Comparison of ENCODE assay signal across 13 cellular contexts in the genomic region with DNA sequence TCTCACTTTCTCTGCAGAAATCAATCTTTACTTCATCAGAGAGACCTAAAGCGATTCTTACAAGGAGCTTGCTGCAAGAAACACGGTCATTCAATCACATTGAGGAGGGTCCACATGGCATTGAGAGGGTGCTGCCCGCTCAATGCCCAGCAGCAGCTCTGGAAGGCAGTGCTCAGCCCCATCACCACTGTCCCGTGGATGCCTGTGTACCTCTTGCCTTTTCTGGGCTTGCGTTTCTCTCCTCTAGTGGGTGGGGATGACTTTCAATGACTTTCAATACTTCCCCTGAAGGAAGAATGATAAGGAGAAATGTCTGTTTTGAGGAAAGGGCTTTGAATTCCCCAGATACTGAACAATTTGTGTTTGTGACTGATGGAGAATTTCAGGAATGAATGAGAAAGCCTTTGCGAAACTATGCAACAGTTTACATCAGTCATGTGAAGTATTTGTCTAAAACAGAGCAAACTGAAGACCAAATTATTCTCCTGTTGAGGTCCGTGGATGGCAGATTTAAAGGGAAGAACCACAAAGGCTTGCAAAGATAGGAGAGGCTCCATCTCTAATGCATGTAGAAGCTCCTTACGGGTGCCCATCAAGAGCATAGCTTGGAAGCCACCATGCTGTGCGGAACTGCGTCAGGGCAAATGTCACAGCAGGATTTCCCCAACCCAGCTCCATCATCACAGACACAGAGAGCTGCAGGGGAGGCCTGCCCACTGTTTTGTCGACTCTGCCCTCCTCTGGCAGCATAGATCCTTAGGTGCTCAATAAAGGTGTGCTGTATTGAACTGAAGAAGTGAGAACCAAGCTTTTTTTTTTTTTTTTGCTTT. TPM values are rescaled to one million over a fixed set of nuclear protein-coding genes. Genes with fewer than 3 reads are reported as not detected.
DNase-seq lines count a peak whose midpoint lies in the region; ATAC-seq and TF ChIP-seq lines count a peak whose summit lies in the region.
"Had no signal": no experiment of that assay in that cellular context is flagged by ENCODE, and none has a peak within 500 bp of the region (broad histone marks: within the 10 kb centered on the region; RNA-seq: fewer than 3 reads in every experiment).

No MANE protein-coding gene starts in this region.

- no peaks in the 10 kb centered on the region for H3K9me3 ChIP-seq in heart left ventricle
- no peaks in the 10 kb centered on the region for H3K9me3 ChIP-seq in lower lobe of right lung
- no peaks in the 10 kb centered on the region for H3K9me3 ChIP-seq in upper lobe of right lung
- H3K9me3 ChIP-seq: A549 had no signal

- 80 to 86% (median 82%) methylated on average over 11 of the region's 11 CpGs for WGBS in heart left ventricle, 4 donors

- H3K4me3 Mint-ChIP-seq in T-cell = no peak overlapping the region
- H3K4me3 Mint-ChIP-seq: stimulated activated naive B cell treated with anti-CD40 and anti-IgM and Interleukin-4, amounts not matched to agents 10 μg/mL and 1 μg/mL and 100 μg/mL, for 72 hours had no signal

- TF ChIP-seq CTCF in heart left ventricle (IDR thresholded peaks at IDR 0.05) (no peak), coronary artery (IDR thresholded peaks at IDR 0.05) (no peak), lower lobe of right lung (IDR thresholded peaks at IDR 0.05) (no peak), upper lobe of right lung (IDR thresholded peaks at IDR 0.05) (no peak)

- H3K27ac ChIP-seq in heart left ventricle (peak overlapping the region; percentile 47 to 98 (median 94)), coronary artery (peak overlapping the region; percentile 81 to 98), lower lobe of right lung (peak overlapping the region; percentile 81), upper lobe of right lung (peak overlapping the region; percentile 78)
- H3K27ac ChIP-seq: A549 had no signal

- no peaks in the 10 kb centered on the region for H3K36me3 Mint-ChIP-seq in T-cell
- H3K36me3 Mint-ChIP-seq: stimulated activated naive B cell treated with anti-CD40 and anti-IgM and Interleukin-4, amounts not matched to agents 10 μg/mL and 1 μg/mL and 100 μg/mL, for 72 hours had no signal

- H3K27me3 ChIP-seq in heart left ventricle (no peaks in the 10 kb centered on the region), lower lobe of right lung (ENCODE audit: low read depth) (no peaks in the 10 kb centered on the region), upper lobe of right lung (no peaks in the 10 kb centered on the region)

- intact Hi-C loops in heart left ventricle (cut with DNase I) (loop anchor here in 2 of 10 donors (5.0 to 10.0 kb wide), 3 partner anchors 62 to 1319 kb away; no protein-coding TSS in a partner anchor), cardiac septum (cut with DNase I) (loop anchor here (5.0 kb wide), 1 partner anchor 62 kb away; no protein-coding TSS in a partner anchor), lower lobe of right lung (cut with DNase I) (no loop called here), upper lobe of right lung (cut with DNase I) (no loop called here)

- peaks cover 0 to 58% (median 41%) of the 10 kb centered on the region in 9 donors for H3K36me3 ChIP-seq in heart left ventricle
- peaks cover 49% of the 10 kb centered on the region for H3K36me3 ChIP-seq in lower lobe of right lung
- H3K36me3 ChIP-seq in upper lobe of right lung = peaks cover 13% of the 10 kb centered on the region

- POLR2A ChIA-PET in T-cell (lab: Charles Lee) = interaction anchor here in 1 of 2 donors (0.6 kb wide), 1 partner anchor 672 kb away, joined by 3 read pairs; no protein-coding TSS in a partner anchor

- no peak overlapping the region for H3K4me3 ChIP-seq in heart left ventricle
- H3K4me3 ChIP-seq in coronary artery = no peak overlapping the region
- H3K4me3 ChIP-seq in lower lobe of right lung = no peak overlapping the region
- H3K4me3 ChIP-seq in upper lobe of right lung = no peak overlapping the region
- H3K4me3 ChIP-seq: A549 had no signal

- peaks cover 16 to 22% (median 19%) of the 10 kb centered on the region in 3 donors for H3K4me1 Mint-ChIP-seq in T-cell

- H3K4me1 ChIP-seq in heart left ventricle (peaks cover 13 to 96% (median 82%) of the 10 kb centered on the region in 12 donors), lower lobe of right lung (peaks cover 77% of the 10 kb centered on the region), upper lobe of right lung (peaks cover 73% of the 10 kb centered on the region)
- H3K4me1 ChIP-seq: A549 had no signal

- CTCF ChIA-PET in T-cell (lab: Charles Lee) = interaction anchor here (0.5 to 0.6 kb wide), 4 partner anchors 77 to 1784 kb away, joined by 3 to 4 read pairs (median 4); no protein-coding TSS in a partner anchor

- DNase-seq in heart left ventricle (peak in 2 of 5 donors; percentile 4 to 22), cardiac septum (ENCODE audit: low spot score) (no peak), coronary artery (ENCODE audit: low spot score) (peak; percentile 70), lower lobe of right lung (no peak), upper lobe of right lung (no peak), T-cell (no peak)
- DNase-seq: cerebellar nuclear complex; NCI-H1092 treated with DMSO at 0.1 percent for 48 hours; NK-92 treated with Interleukin-12 subunit alpha and Interleukin-12 subunit beta, amount 100 ng/mL, for 24 hours; stimulated activated naive B cell treated with anti-CD40 and anti-IgM and Interleukin-4, amounts not matched to agents 10 μg/mL and 1 μg/mL and 100 μg/mL, for 72 hours had no signal

- H3K27me3 Mint-ChIP-seq in T-cell = peaks cover 0 to 6% of the 10 kb centered on the region in 2 donors

- H3K9me3 Mint-ChIP-seq in T-cell = no peaks in the 10 kb centered on the region
- H3K9me3 Mint-ChIP-seq: stimulated activated naive B cell treated with anti-CD40 and anti-IgM and Interleukin-4, amounts not matched to agents 10 μg/mL and 1 μg/mL and 100 μg/mL, for 72 hours had no signal

- H3K27ac Mint-ChIP-seq in T-cell = no peak overlapping the region

- TF ChIP-seq POLR2A in heart left ventricle (IDR thresholded peaks at IDR 0.05) = no peak

- ATAC-seq in heart left ventricle = no peak
- no peak for ATAC-seq in lower lobe of right lung
- ATAC-seq in upper lobe of right lung = no peak
- ATAC-seq in GM21447 (IDR thresholded peaks at IDR 0.05; ENCODE audit: unreplicated experiment) = no peak
- ATAC-seq in T-cell (replicated peaks in 1 of 4) = no peak
- ATAC-seq in HG03521 (IDR thresholded peaks at IDR 0.05; ENCODE audit: unreplicated experiment) = no peak
- ATAC-seq: A549; stimulated activated naive B cell treated with anti-CD40 and anti-IgM and Interleukin-4, amounts not matched to agents 10 μg/mL and 1 μg/mL and 100 μg/mL, for 72 hours had no signal

RNA-seq across cellular contexts. Expression of gene ZNF22, which starts 6.6 kb away (rescaled TPM):
- total RNA-seq in heart left ventricle = 10 to 100 TPM; 12.7 to 16.8 (median 14.6) TPM
- 10 to 100 TPM; 12.6 to 17.5 TPM for polyA plus RNA-seq in heart left ventricle
- total RNA-seq in cardiac septum = 14.9 TPM
- total RNA-seq in lower lobe of right lung = 22.1 TPM
- 26.9 TPM for total RNA-seq in upper lobe of right lung
- 10 to 100 TPM; 18.4 to 27.5 (median 21.1) TPM for total RNA-seq in T-cell

RNA-seq across cellular contexts. Expression of gene DEPP1, which starts 15.5 kb away (rescaled TPM):
- 10 to 100 TPM; 11.0 to 76.5 (median 22.7) TPM for total RNA-seq in heart left ventricle
- polyA plus RNA-seq in heart left ventricle = 10 to 100 TPM; 19.1 to 37.9 TPM
- 45.5 TPM for total RNA-seq in cardiac septum
- total RNA-seq in lower lobe of right lung = 108 TPM
- 160 TPM for total RNA-seq in upper lobe of right lung
- under 1 TPM in 3 of 5 donors, not detected in 2; 0.30 to 0.66 (median 0.35) TPM for total RNA-seq in T-cell

RNA-seq across cellular contexts. Expression of gene RASSF4, which starts 34.5 kb away (rescaled TPM):
- total RNA-seq in heart left ventricle (100 to 1,000 TPM in 4 of 9 donors, 10 to 100 TPM in 5; 64.4 to 125 (median 89.5) TPM), cardiac septum (47.5 TPM), lower lobe of right lung (49.0 TPM), upper lobe of right lung (40.9 TPM), T-cell (1 to 10 TPM in 4 of 5 donors, under 1 TPM in 1; 0.55 to 2.8 (median 1.7) TPM)
- 10 to 100 TPM; 48.3 to 66.2 TPM for polyA plus RNA-seq in heart left ventricle

Comparison
In these comparisons a context has a peak if more than half of its experiments do, and no peak if none do; other contexts are left out.
1. RNA of gene DEPP1, which starts 15.5 kb away (total RNA-seq): 160 TPM in upper lobe of right lung (single experiment), 108 TPM in lower lobe of right lung (single experiment), 45.5 TPM in cardiac septum (single experiment) and 11.0 to 76.5 TPM in heart left ventricle; 0.30 to 0.66 TPM in T-cell; every median in the first group is over 4 times any median in the second.
2. RNA of gene RASSF4, which starts 34.5 kb away (total RNA-seq): 64.4 to 125 TPM in heart left ventricle, 49.0 TPM in lower lobe of right lung (single experiment), 47.5 TPM in cardiac septum (single experiment) and 40.9 TPM in upper lobe of right lung (single experiment); 0.55 to 2.8 TPM in T-cell; every median in the first group is over 10 times any median in the second.
3. Peak in every context shown above with its lines, with median percentiles within 50 percentile points of each other: H3K27ac ChIP-seq.